ENCODE assay signal across 23 cellular contexts in the genomic region with DNA sequence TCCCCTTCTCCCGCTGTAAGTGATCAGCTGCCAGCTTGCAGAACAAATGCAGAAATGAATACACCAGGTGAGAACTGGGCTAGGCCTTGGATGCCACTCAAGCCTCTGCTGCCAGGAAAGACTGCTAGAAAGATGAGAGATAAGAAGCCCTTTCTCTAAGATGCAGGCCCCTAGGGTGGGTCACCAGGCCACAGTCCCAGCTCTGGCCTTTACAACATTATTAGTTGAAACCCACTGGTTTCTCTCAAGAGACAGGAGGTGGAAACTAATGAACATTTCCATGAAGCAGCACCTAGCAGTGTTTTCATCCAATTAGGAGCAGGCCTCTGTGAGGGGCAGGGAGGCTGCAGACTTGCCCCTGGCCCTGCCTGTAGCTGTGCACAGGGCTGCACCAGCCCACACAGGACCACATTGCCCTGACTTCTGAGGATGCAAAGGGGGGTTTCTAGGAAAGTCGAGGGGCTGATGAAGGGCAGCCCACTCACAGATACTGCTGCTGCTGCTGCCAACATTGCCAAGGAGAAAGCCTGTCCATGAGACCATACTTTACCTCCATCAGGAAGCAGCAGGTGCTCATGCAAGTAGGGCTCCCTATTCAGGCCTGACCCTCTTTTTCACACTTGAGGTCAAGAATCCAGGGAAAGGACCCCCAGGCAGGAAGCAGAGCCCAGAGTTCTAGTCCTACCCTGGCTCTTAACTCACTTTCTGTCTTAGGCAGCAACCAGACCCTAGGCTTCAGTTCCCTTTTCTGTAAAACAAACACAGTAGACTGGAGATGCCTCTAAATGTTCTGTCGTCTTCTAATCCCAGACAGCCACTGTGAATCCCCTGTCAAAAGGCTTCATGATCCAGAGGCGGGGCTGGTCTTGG.
DNase-seq lines count a peak whose midpoint lies in the region; ATAC-seq, FAIRE-seq and TF ChIP-seq lines count a peak whose summit lies in the region.
"Had no signal": no experiment of that assay in that cellular context is flagged by ENCODE, and none has a peak within 500 bp of the region (broad histone marks: within the 10 kb centered on the region; RNA-seq: fewer than 3 reads in every experiment).

No MANE protein-coding gene starts in this region.

- no peaks in the 10 kb centered on the region for H3K9me2 ChIP-seq in SK-N-SH

- TF ChIP-seq EP300 in HepG2 (IDR thresholded peaks at IDR 0.05; ENCODE audit: low read depth in 2 of 2, low read length in 2 of 2) = no peak
- no peak for TF ChIP-seq EP300 in HepG2 (CRISPR knock-in tag; IDR thresholded peaks at IDR 0.05; ENCODE audit: borderline replicate concordance)
- no peak for TF ChIP-seq EP300 in SK-N-SH (IDR thresholded peaks at IDR 0.05; ENCODE audit: borderline replicate concordance in 1 of 2, low read depth in 1 of 2, low read length in 1 of 2)

- FAIRE-seq in HepG2 (lab: Jason Lieb, UNC) = no peak

- H3K4me3 Mint-ChIP-seq in osteocyte (ENCODE audit: unreplicated experiment) = no peak overlapping the region
- H3K4me3 Mint-ChIP-seq: activated CD4-positive, alpha-beta memory T cell treated with anti-CD3 and anti-CD28 coated beads for 36 hours; activated naive CD4-positive, alpha-beta T cell treated with anti-CD3 and anti-CD28 coated beads, Interleukin-2, amount 50 U/mL, for 24 hours; central memory CD8-positive, alpha-beta T cell; stimulated activated naive B cell treated with anti-CD40 and anti-IgM and Interleukin-4, amounts not matched to agents 10 μg/mL and 1 μg/mL and 100 μg/mL, for 72 hours had no signal

- H3K4me1 ChIP-seq in right lobe of liver (no peaks in the 10 kb centered on the region), HepG2 (ENCODE audit: insufficient read depth, low read length) (no peaks in the 10 kb centered on the region), SK-N-SH (ENCODE audit: control insufficient read depth in 1 of 2, insufficient read depth in 2 of 2, low read depth in 1 of 2, low read length in 1 of 2) (peaks cover 0 to 33% of the 10 kb centered on the region in 2 experiments; a peak in 1 of 4 replicates)
- H3K4me1 ChIP-seq: ascending aorta had no signal

- H4K20me1 ChIP-seq in HepG2 (ENCODE audit: insufficient read depth, low read length) (no peaks in the 10 kb centered on the region), SK-N-SH (ENCODE audit: insufficient read depth) (no peaks in the 10 kb centered on the region)

- no peak for ATAC-seq in right lobe of liver
- no peak for ATAC-seq in HepG2
- ATAC-seq in HG03521 (IDR thresholded peaks at IDR 0.05; ENCODE audit: unreplicated experiment) = no peak
- no peak for ATAC-seq in GM19035 (IDR thresholded peaks at IDR 0.05; ENCODE audit: unreplicated experiment)
- ATAC-seq: SK-N-SH treated with all-trans-retinoic acid at 6 μM for 48 hours had no signal

- intact Hi-C loops in right lobe of liver (cut with DNase I) (no loop called here), HepG2 (cut with micrococcal nuclease; ENCODE audit: unreplicated experiment) (no loop called here)

- no peak for TF ChIP-seq CTCF in right lobe of liver (IDR thresholded peaks at IDR 0.05)
- TF ChIP-seq CTCF in HepG2 (CRISPR knock-in tag; IDR thresholded peaks at IDR 0.05) = no peak
- TF ChIP-seq CTCF in coronary artery (IDR thresholded peaks at IDR 0.05) = no peak
- TF ChIP-seq CTCF in osteocyte (IDR thresholded peaks at IDR 0.05) = no peak
- no peak for TF ChIP-seq CTCF in SK-N-SH (IDR thresholded peaks at IDR 0.05)

- H3K9me3 ChIP-seq in right lobe of liver (no peaks in the 10 kb centered on the region), HepG2 (ENCODE audit: low read length) (no peaks in the 10 kb centered on the region), SK-N-SH (no peaks in the 10 kb centered on the region)
- H3K9me3 ChIP-seq: ascending aorta, neutrophil, thoracic aorta had no signal

- TF ChIP-seq POLR2A in right lobe of liver (IDR thresholded peaks at IDR 0.05) (no peak), HepG2 (IDR thresholded peaks at IDR 0.05; ENCODE audit: insufficient read depth in 1 of 2, low read depth in 2 of 2, low read length in 2 of 2) (no peak)

- no peaks in the 10 kb centered on the region for H3K27me3 Mint-ChIP-seq in osteocyte (ENCODE audit: unreplicated experiment)
- H3K27me3 Mint-ChIP-seq: activated naive CD4-positive, alpha-beta T cell treated with anti-CD3 and anti-CD28 coated beads, Interleukin-2, amount 50 U/mL, for 24 hours; central memory CD8-positive, alpha-beta T cell had no signal

- DNase-seq in right lobe of liver = peak in 2 of 3 donors; percentile 2 to 10
- DNase-seq in HepG2 (ENCODE audit: low spot score) = no peak
- DNase-seq in coronary artery (ENCODE audit: low spot score) = peak; percentile 33
- peak; percentile 59 for DNase-seq in osteocyte (ENCODE audit: extremely low spot score, unreplicated experiment)
- no peak for DNase-seq in COLO668 (lab: John Stamatoyannopoulos, UW; ENCODE audit: unreplicated experiment)
- DNase-seq in SK-N-SH = no peak
- DNase-seq: mammary epithelial cell; NCI-H2029 treated with DMSO at 0.1 percent for 48 hours; NCI-H774; RPMI8226; stimulated activated naive B cell treated with anti-CD40 and anti-IgM and Interleukin-4, amounts not matched to agents 10 μg/mL and 1 μg/mL and 100 μg/mL, for 72 hours; T-helper 2 cell; WERI-Rb-1 had no signal

- H3K36me3 ChIP-seq in right lobe of liver (no peaks in the 10 kb centered on the region), HepG2 (replicated peaks in 1 of 2; ENCODE audit: control insufficient read depth in 1 of 2, insufficient read depth in 2 of 2, low read length in 2 of 2) (no peaks in the 10 kb centered on the region), SK-N-SH (replicated peaks in 1 of 2; ENCODE audit: control insufficient read depth in 1 of 2, insufficient read depth in 2 of 2, low read length in 1 of 2) (no peaks in the 10 kb centered on the region)
- H3K36me3 ChIP-seq: ascending aorta, neutrophil, thoracic aorta, WERI-Rb-1 had no signal

- TF ChIP-seq RAD21 in HepG2 (CRISPR knock-in tag; IDR thresholded peaks at IDR 0.05) (no peak), SK-N-SH (IDR thresholded peaks at IDR 0.05; ENCODE audit: low read length) (no peak)

- H2AFZ ChIP-seq in HepG2 (ENCODE audit: low read length) (no peak overlapping the region), SK-N-SH (ENCODE audit: low read depth) (no peak overlapping the region)

- in situ Hi-C loops in HepG2 (cut with HindIII; ENCODE audit: extremely low pct_ligation_motif_present, low pct_unique_long_range_greater_than_20kb) = no loop called here

- CTCF ChIA-PET in HepG2 (lab: Yijun Ruan, JAX; ENCODE audit: low intra/inter-chr PET ratio, low total read pairs) (no interaction called here), SK-N-SH (lab: Yijun Ruan, JAX) (interaction anchor here (0.6 to 2.5 kb wide), 6 partner anchors 15 to 360 kb away, joined by 3 to 8 read pairs (median 4); no protein-coding TSS in a partner anchor)

- POLR2A ChIA-PET in HepG2 (lab: Yijun Ruan, JAX) (no interaction called here), SK-N-SH (lab: Yijun Ruan, JAX) (no interaction called here)

- WGBS in right lobe of liver (ENCODE audit: insufficient coverage, low coverage, low lambda C conversion rate, missing lambda C conversion rate) = 33% methylated on average over 2 of the region's 4 CpGs
- WGBS in HepG2 (ENCODE audit: low lambda C conversion rate) = 16% methylated on average over 4 of the region's 4 CpGs
- 77% methylated on average over 3 of the region's 4 CpGs for WGBS in SK-N-SH (ENCODE audit: low lambda C conversion rate)

- no peaks in the 10 kb centered on the region for H3F3A ChIP-seq in SK-N-SH (replicated peaks; ENCODE audit: insufficient read depth)

- H3K9ac ChIP-seq in HepG2 (ENCODE audit: insufficient read depth, low read depth, low read length) (no peak overlapping the region), SK-N-SH (no peak overlapping the region)

- no peaks in the 10 kb centered on the region for H3K27me3 ChIP-seq in right lobe of liver
- H3K27me3 ChIP-seq in HepG2 (ENCODE audit: control insufficient read depth in 1 of 2, insufficient read depth in 2 of 2, low read length in 2 of 2) = peaks cover 6 to 25% of the 10 kb centered on the region in 2 experiments; a peak in 4 of 5 replicates
- H3K27me3 ChIP-seq in SK-N-SH (ENCODE audit: insufficient read depth) = no peaks in the 10 kb centered on the region
- H3K27me3 ChIP-seq: ascending aorta, neutrophil had no signal

- H3K4me2 ChIP-seq in HepG2 (ENCODE audit: low read depth, low read length) = no peak overlapping the region
- no peak overlapping the region for H3K4me2 ChIP-seq in SK-N-SH
- H3K4me2 ChIP-seq: smooth muscle cell had no signal

- no peak overlapping the region for H3K27ac ChIP-seq in right lobe of liver
- no peak overlapping the region for H3K27ac ChIP-seq in HepG2 (ENCODE audit: extremely low read length, insufficient read depth, low read length)
- no peak overlapping the region for H3K27ac ChIP-seq in coronary artery
- peak overlapping the region in 1 of 2 experiments; percentile 43; a peak in 1 of 4 replicates for H3K27ac ChIP-seq in SK-N-SH (ENCODE audit: low read depth in 2 of 2, low read length in 1 of 2)
- H3K27ac ChIP-seq: ascending aorta, neutrophil, thoracic aorta, WERI-Rb-1 had no signal

- peaks cover 24% of the 10 kb centered on the region for H3K4me1 Mint-ChIP-seq in osteocyte (ENCODE audit: unreplicated experiment)
- H3K4me1 Mint-ChIP-seq: activated naive CD4-positive, alpha-beta T cell treated with anti-CD3 and anti-CD28 coated beads, Interleukin-2, amount 50 U/mL, for 24 hours; central memory CD8-positive, alpha-beta T cell had no signal

- BruUV-seq in HepG2 (replicated peaks; lab: Mats Ljungman, UMichigan) = no TSS peak

- H3K27ac Mint-ChIP-seq in osteocyte (ENCODE audit: unreplicated experiment) = peak overlapping the region; percentile 18
- H3K27ac Mint-ChIP-seq: activated CD4-positive, alpha-beta memory T cell treated with anti-CD3 and anti-CD28 coated beads for 36 hours; activated naive CD4-positive, alpha-beta T cell treated with anti-CD3 and anti-CD28 coated beads, Interleukin-2, amount 50 U/mL, for 24 hours; stimulated activated naive B cell treated with anti-CD40 and anti-IgM and Interleukin-4, amounts not matched to agents 10 μg/mL and 1 μg/mL and 100 μg/mL, for 72 hours had no signal

- H3K4me3 ChIP-seq in right lobe of liver (no peak overlapping the region), HepG2 (replicated peaks in 1 of 3; ENCODE audit: insufficient read depth in 1 of 3, low read depth in 2 of 3, low read length in 3 of 3) (no peak overlapping the region), coronary artery (no peak overlapping the region), SK-N-SH (ENCODE audit: low read depth in 2 of 2, low read length in 1 of 2) (no peak overlapping the region)
- H3K4me3 ChIP-seq: ascending aorta, smooth muscle cell, thoracic aorta had no signal

- no peaks in the 10 kb centered on the region for H3K79me2 ChIP-seq in HepG2 (ENCODE audit: insufficient read depth, low read length)
- no peaks in the 10 kb centered on the region for H3K79me2 ChIP-seq in SK-N-SH (ENCODE audit: insufficient read depth)

- H3K36me3 Mint-ChIP-seq in osteocyte (ENCODE audit: unreplicated experiment) = no peaks in the 10 kb centered on the region
- H3K36me3 Mint-ChIP-seq: activated CD4-positive, alpha-beta memory T cell treated with anti-CD3 and anti-CD28 coated beads for 36 hours; activated naive CD4-positive, alpha-beta T cell treated with anti-CD3 and anti-CD28 coated beads, Interleukin-2, amount 50 U/mL, for 24 hours; stimulated activated naive B cell treated with anti-CD40 and anti-IgM and Interleukin-4, amounts not matched to agents 10 μg/mL and 1 μg/mL and 100 μg/mL, for 72 hours had no signal

- no peaks in the 10 kb centered on the region for H3K9me3 Mint-ChIP-seq in osteocyte (ENCODE audit: unreplicated experiment)
- H3K9me3 Mint-ChIP-seq: activated CD4-positive, alpha-beta memory T cell treated with anti-CD3 and anti-CD28 coated beads for 36 hours; activated naive CD4-positive, alpha-beta T cell treated with anti-CD3 and anti-CD28 coated beads, Interleukin-2, amount 50 U/mL, for 24 hours; central memory CD8-positive, alpha-beta T cell; stimulated activated naive B cell treated with anti-CD40 and anti-IgM and Interleukin-4, amounts not matched to agents 10 μg/mL and 1 μg/mL and 100 μg/mL, for 72 hours had no signal

Comparison
In these comparisons a context has a peak if more than half of its experiments do, and no peak if none do; other contexts are left out.
1. DNase-seq: peak in right lobe of liver (2 of 3), coronary artery (single experiment) and osteocyte (single experiment); none in HepG2 (single experiment), COLO668 (single experiment) and SK-N-SH (single experiment).